ENCODE assay signal across 8 cellular contexts in the genomic region with DNA sequence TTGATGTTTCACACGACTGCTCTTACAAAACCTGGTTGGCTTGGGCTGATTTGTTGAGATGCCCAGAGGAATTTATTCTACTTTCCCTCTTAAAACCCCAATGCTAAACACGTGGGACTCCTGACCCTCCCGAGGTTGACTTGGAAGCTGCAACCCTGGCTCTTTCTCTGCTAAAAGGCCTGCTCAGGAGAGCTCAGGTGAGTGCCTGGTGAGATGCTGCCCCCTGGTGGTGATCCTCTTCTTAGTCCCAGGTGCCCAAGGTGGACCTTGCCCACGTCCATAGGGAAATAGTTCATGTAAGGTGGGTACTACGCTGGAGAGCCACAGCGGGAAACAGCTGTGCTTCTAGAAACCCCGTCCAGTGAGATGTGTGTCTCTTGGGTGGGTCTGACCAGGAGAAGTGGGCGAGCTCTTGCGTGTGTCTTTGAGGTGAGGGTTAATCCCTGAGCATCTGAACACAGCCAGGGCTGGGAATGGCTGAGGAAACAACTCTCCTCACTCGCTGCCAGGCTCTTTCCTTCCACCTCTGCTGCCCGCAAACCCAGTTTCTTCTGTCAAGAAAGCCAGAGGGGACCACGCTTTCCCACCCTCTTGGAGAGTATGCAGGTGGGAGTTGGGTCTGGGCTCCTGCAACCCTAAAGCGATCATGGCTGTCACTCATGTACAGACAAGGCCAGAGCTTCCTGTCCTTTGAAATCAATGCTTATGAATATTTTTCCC. TPM values are rescaled to one million over a fixed set of nuclear protein-coding genes. Genes with fewer than 3 reads are reported as not detected.
DNase-seq lines count a peak whose midpoint lies in the region; ATAC-seq and TF ChIP-seq lines count a peak whose summit lies in the region.

No MANE protein-coding gene starts in this region.

- no peaks in the 10 kb centered on the region for H3K4me1 Mint-ChIP-seq in activated T-helper 2 cell treated with anti-CD3 and anti-CD28 coated beads, Interferon-gamma antibody, Interleukin-2, Interleukin-4, amounts not matched to agents 10 μg/mL and 5 μg/mL and 100 μg/mL, durations not matched to agents 14 hours and 24 hours and 36 hours (ENCODE audit: low read depth)

- H3K27me3 ChIP-seq in psoas muscle (ENCODE audit: insufficient read depth in 3 of 3, low read length in 2 of 3), result no peaks in the 10 kb centered on the region

- WGBS in psoas muscle, 3 donors, result 55 to 59% (median 56%) methylated on average over 13 of the region's 13 CpGs

- no peaks in the 10 kb centered on the region for H3K27me3 Mint-ChIP-seq in activated T-helper 2 cell treated with anti-CD3 and anti-CD28 coated beads, Interferon-gamma antibody, Interleukin-2, Interleukin-4, amounts not matched to agents 10 μg/mL and 5 μg/mL and 100 μg/mL, durations not matched to agents 14 hours and 24 hours and 36 hours (ENCODE audit: low read depth)

- H3K4me1 ChIP-seq in psoas muscle, result no peaks in the 10 kb centered on the region

- peak; percentile 47 for DNase-seq in GM12865 (ENCODE audit: low read depth)
- peak; percentile 61 for DNase-seq in NCI-H748 treated with DMSO at 0.1 percent for 48 hours (lab: John Stamatoyannopoulos, UW)
- DNase-seq in activated T-helper 2 cell treated with anti-CD3 and anti-CD28 coated beads, Interferon-gamma antibody, Interleukin-2, Interleukin-4, amounts not matched to agents 10 μg/mL and 5 μg/mL and 100 μg/mL, durations not matched to agents 14 hours and 24 hours and 36 hours (ENCODE audit: low spot score), result peak; percentile 26
- peak; percentile 59 for DNase-seq in Right ventricle myocardium superior
- DNase-seq in psoas muscle, result peak in 1 of 2 donors; percentile 70

- no peak overlapping the region for H3K27ac ChIP-seq in psoas muscle

- H3K9me3 ChIP-seq in psoas muscle, result no peaks in the 10 kb centered on the region

- H3K4me3 ChIP-seq in GM12865 (ENCODE audit: low read depth, low read length) (no peak overlapping the region), psoas muscle (no peak overlapping the region)

- no peaks in the 10 kb centered on the region for H3K9me3 Mint-ChIP-seq in activated T-helper 2 cell treated with anti-CD3 and anti-CD28 coated beads, Interferon-gamma antibody, Interleukin-2, Interleukin-4, amounts not matched to agents 10 μg/mL and 5 μg/mL and 100 μg/mL, durations not matched to agents 14 hours and 24 hours and 36 hours

- no peaks in the 10 kb centered on the region for H3K36me3 Mint-ChIP-seq in activated T-helper 2 cell treated with anti-CD3 and anti-CD28 coated beads, Interferon-gamma antibody, Interleukin-2, Interleukin-4, amounts not matched to agents 10 μg/mL and 5 μg/mL and 100 μg/mL, durations not matched to agents 14 hours and 24 hours and 36 hours (ENCODE audit: low read depth)

- ATAC-seq in HG03175 (IDR thresholded peaks at IDR 0.05; ENCODE audit: unreplicated experiment), result peak; percentile 62
- peak; percentile 68 for ATAC-seq in Right ventricle myocardium superior (ENCODE audit: poor library complexity)
- ATAC-seq in psoas muscle, result peak; percentile 37 to 64 (median 59)
- no peak for ATAC-seq in HG03159 (IDR thresholded peaks at IDR 0.05; ENCODE audit: unreplicated experiment)
- ATAC-seq in HG03571 (IDR thresholded peaks at IDR 0.05; ENCODE audit: unreplicated experiment), result no peak

- H3K4me3 Mint-ChIP-seq in activated T-helper 2 cell treated with anti-CD3 and anti-CD28 coated beads, Interferon-gamma antibody, Interleukin-2, Interleukin-4, amounts not matched to agents 10 μg/mL and 5 μg/mL and 100 μg/mL, durations not matched to agents 14 hours and 24 hours and 36 hours (ENCODE audit: low read depth), result no peak overlapping the region

- TF ChIP-seq CTCF in GM12865 (IDR thresholded peaks at IDR 0.05; ENCODE audit: insufficient read depth, low read depth, low read length, missing control alignments), result peak; percentile 62
- peak; percentile 58 for TF ChIP-seq CTCF in psoas muscle (IDR thresholded peaks at IDR 0.05)

- no peak overlapping the region for H3K27ac Mint-ChIP-seq in activated T-helper 2 cell treated with anti-CD3 and anti-CD28 coated beads, Interferon-gamma antibody, Interleukin-2, Interleukin-4, amounts not matched to agents 10 μg/mL and 5 μg/mL and 100 μg/mL, durations not matched to agents 14 hours and 24 hours and 36 hours

- intact Hi-C loops in activated T-helper 2 cell treated with anti-CD3 and anti-CD28 coated beads, Interferon-gamma antibody, Interleukin-2, Interleukin-4, amounts not matched to agents 10 μg/mL and 5 μg/mL and 100 μg/mL, durations not matched to agents 14 hours and 24 hours and 36 hours (cut with micrococcal nuclease), result no loop called here
- intact Hi-C loops in Right ventricle myocardium superior (cut with DNase I) (no loop called here), psoas muscle (cut with DNase I) (no loop called here)

- H3K36me3 ChIP-seq in psoas muscle (ENCODE audit: insufficient read depth in 1 of 2, low read depth in 1 of 2), result no peaks in the 10 kb centered on the region

RNA-seq across cellular contexts. Expression of gene PXDN, which starts 25.5 kb away (rescaled TPM):
- 2.0 and 2.3 TPM in 2 replicates for total RNA-seq in activated T-helper 2 cell treated with anti-CD3 and anti-CD28 coated beads, Interferon-gamma antibody, Interleukin-2, Interleukin-4, amounts not matched to agents 10 μg/mL and 5 μg/mL and 100 μg/mL, durations not matched to agents 14 hours and 24 hours and 36 hours
- total RNA-seq in Right ventricle myocardium superior (15.6 TPM), psoas muscle (10 to 100 TPM in 3 of 4 donors, 1 to 10 TPM in 1; 8.5 to 15.4 (median 12.6) TPM)
- 1 to 10 TPM; 4.1 to 9.4 (median 4.8) TPM for polyA plus RNA-seq in psoas muscle

Comparison
In these comparisons a context has a peak if more than half of its experiments do, and no peak if none do; other contexts are left out.
1. ATAC-seq: peak in HG03175 (single experiment), Right ventricle myocardium superior (single experiment) and psoas muscle (4 of 4); none in HG03159 (single experiment) and HG03571 (single experiment).